In the genomic region with DNA sequence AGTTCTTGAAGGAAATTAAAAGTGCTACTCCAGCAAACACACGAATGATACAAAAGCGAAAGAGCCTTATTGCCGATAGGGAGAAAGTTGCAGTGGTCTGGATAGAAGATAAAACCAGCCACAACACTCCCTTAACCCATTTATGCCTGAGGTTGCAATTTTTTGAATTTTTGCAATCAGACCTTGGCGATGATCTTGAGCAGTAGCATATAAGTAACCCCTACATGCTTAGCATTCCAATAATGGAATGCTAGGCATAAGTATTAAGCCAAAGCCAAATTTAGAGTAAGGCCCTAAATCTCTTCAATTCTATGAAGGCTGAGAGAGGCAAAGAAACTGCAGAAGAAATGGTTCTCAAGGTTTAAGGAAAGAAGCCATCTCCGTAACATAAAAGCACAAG, we compare ENCODE assay signal across 16 cellular contexts.
"Had no signal": no experiment of that assay in that cellular context is flagged by ENCODE, and none has a peak within 500 bp of the region (broad histone marks: within the 10 kb centered on the region; RNA-seq: fewer than 3 reads in every experiment).

No MANE protein-coding gene starts in this region.

- H3K4me3 Mint-ChIP-seq: activated naive CD8-positive, alpha-beta T cell treated with anti-CD3 and anti-CD28 coated beads for 36 hours; activated T-cell treated with anti-CD3 and anti-CD28 coated beads, Interleukin-2, amount 50 U/mL, for 72 hours; neural crest cell; stimulated activated memory B cell treated with anti-CD40 and anti-IgM and Interleukin-4, amounts not matched to agents 10 μg/mL and 1 μg/mL and 100 μg/mL, for 72 hours had no signal

- H3K4me1 ChIP-seq: prostate gland, right lobe of liver had no signal

- H3K27ac ChIP-seq: heart right ventricle, left lung, prostate gland, right lobe of liver, thoracic aorta had no signal

- H3K9me3 Mint-ChIP-seq: activated naive CD8-positive, alpha-beta T cell treated with anti-CD3 and anti-CD28 coated beads for 36 hours; activated T-cell treated with anti-CD3 and anti-CD28 coated beads, Interleukin-2, amount 50 U/mL, for 72 hours had no signal

- H3K4me2 ChIP-seq: smooth muscle cell had no signal

- H3K4me3 ChIP-seq: heart right ventricle, left lung, prostate gland, right lobe of liver, smooth muscle cell, thoracic aorta had no signal

- H3K27ac Mint-ChIP-seq: activated naive CD8-positive, alpha-beta T cell treated with anti-CD3 and anti-CD28 coated beads for 36 hours; activated T-cell treated with anti-CD3 and anti-CD28 coated beads, Interleukin-2, amount 50 U/mL, for 72 hours; stimulated activated memory B cell treated with anti-CD40 and anti-IgM and Interleukin-4, amounts not matched to agents 10 μg/mL and 1 μg/mL and 100 μg/mL, for 72 hours had no signal

- H3K36me3 ChIP-seq: heart right ventricle, left lung, prostate gland, right lobe of liver, thoracic aorta had no signal

- H3K9me3 ChIP-seq: heart right ventricle, left lung, prostate gland, right lobe of liver, thoracic aorta had no signal

- ATAC-seq: activated T-cell treated with anti-CD3 and anti-CD28 coated beads, Interleukin-2, amount 50 U/mL, for 72 hours; heart right ventricle; left lung; right lobe of liver; stimulated activated memory B cell treated with anti-CD40 and anti-IgM and Interleukin-4, amounts not matched to agents 10 μg/mL and 1 μg/mL and 100 μg/mL, for 72 hours had no signal

- H3K4me1 Mint-ChIP-seq: activated naive CD8-positive, alpha-beta T cell treated with anti-CD3 and anti-CD28 coated beads for 36 hours; stimulated activated memory B cell treated with anti-CD40 and anti-IgM and Interleukin-4, amounts not matched to agents 10 μg/mL and 1 μg/mL and 100 μg/mL, for 72 hours had no signal

- H3K27me3 ChIP-seq: heart right ventricle, left lung, right lobe of liver had no signal

- H3K36me3 Mint-ChIP-seq: activated naive CD8-positive, alpha-beta T cell treated with anti-CD3 and anti-CD28 coated beads for 36 hours; stimulated activated memory B cell treated with anti-CD40 and anti-IgM and Interleukin-4, amounts not matched to agents 10 μg/mL and 1 μg/mL and 100 μg/mL, for 72 hours had no signal

- DNase-seq: activated gamma-delta T cell treated with Interleukin-2 at 50 U/mL for 16 hours; activated naive CD8-positive, alpha-beta T cell treated with anti-CD3 and anti-CD28 coated beads for 36 hours; activated T-cell treated with anti-CD3 and anti-CD28 coated beads, Interleukin-2, amount 50 U/mL, for 72 hours; cerebellar nuclear complex; effector CD4-positive, alpha-beta T cell; heart right ventricle; left lung; right lobe of liver; stimulated activated CD4-positive, alpha-beta T cell treated with anti-CD3 and anti-CD28 coated beads, Interleukin-4, amount 100 ng/mL, for 4 hours; T-helper 1 cell; T-helper 9 cell had no signal
